In genomic region chr11:69317401-69318092, GRCh38 we compare ENCODE assay signal across 24 cellular contexts. TPM values are rescaled to one million over a fixed set of nuclear protein-coding genes. Genes with fewer than 3 reads are reported as not detected.
DNase-seq lines count a peak whose midpoint lies in the region; ATAC-seq and TF ChIP-seq lines count a peak whose summit lies in the region.
"Had no signal": no experiment of that assay in that cellular context is flagged by ENCODE, and none has a peak within 500 bp of the region (broad histone marks: within the 10 kb centered on the region; RNA-seq: fewer than 3 reads in every experiment).

No MANE protein-coding gene starts in this region.

- peaks cover 30% of the 10 kb centered on the region for H3K36me3 Mint-ChIP-seq in HFFc6 (ENCODE audit: low read depth)
- H3K36me3 Mint-ChIP-seq in activated naive CD8-positive, alpha-beta T cell treated with anti-CD3 and anti-CD28 coated beads for 36 hours: peaks cover 3% of the 10 kb centered on the region
- H3K36me3 Mint-ChIP-seq: memory B cell; stimulated activated effector memory CD8-positive, alpha-beta T cell treated with anti-CD3 and anti-CD28 coated beads, Interleukin-12 subunit alpha, Interleukin-12 subunit beta, amount 100 ng/mL, for 72 hours had no signal

- H3K4me3 ChIP-seq in gastroesophageal sphincter: no peak overlapping the region
- H3K4me3 ChIP-seq: heart left ventricle, psoas muscle, tibial artery had no signal

- no peaks in the 10 kb centered on the region; the same call in 1 of the 2 replicates for H3K4me1 Mint-ChIP-seq in HFFc6 (ENCODE audit: low read depth)
- H3K4me1 Mint-ChIP-seq in activated naive CD8-positive, alpha-beta T cell treated with anti-CD3 and anti-CD28 coated beads for 36 hours: peaks cover 14% of the 10 kb centered on the region
- H3K4me1 Mint-ChIP-seq: memory B cell had no signal

- peak overlapping the region; percentile 49 for H3K4me3 Mint-ChIP-seq in HFFc6
- no peak overlapping the region for H3K4me3 Mint-ChIP-seq in activated naive CD8-positive, alpha-beta T cell treated with anti-CD3 and anti-CD28 coated beads for 36 hours
- H3K4me3 Mint-ChIP-seq: activated CD4-positive, alpha-beta memory T cell treated with anti-CD3 and anti-CD28 coated beads, Interleukin-2, amount 10 ng/mL, durations not matched to agents 7 days and 5 days; B cell; dendritic cell treated with granulocyte-macrophage colony-stimulating factor and Interleukin-4, amounts not matched to agents 40 ng/mL and 50 ng/mL, for 4 days; memory B cell; nephron; stimulated activated effector memory CD8-positive, alpha-beta T cell treated with anti-CD3 and anti-CD28 coated beads, Interleukin-12 subunit alpha, Interleukin-12 subunit beta, amount 100 ng/mL, for 72 hours had no signal

- no peaks in the 10 kb centered on the region; the same call in 1 of the 2 replicates for H3K9me3 Mint-ChIP-seq in HFFc6
- peaks cover 6% of the 10 kb centered on the region for H3K9me3 Mint-ChIP-seq in activated naive CD8-positive, alpha-beta T cell treated with anti-CD3 and anti-CD28 coated beads for 36 hours
- H3K9me3 Mint-ChIP-seq: dendritic cell treated with granulocyte-macrophage colony-stimulating factor and Interleukin-4, amounts not matched to agents 40 ng/mL and 50 ng/mL, for 4 days; stimulated activated effector memory CD8-positive, alpha-beta T cell treated with anti-CD3 and anti-CD28 coated beads, Interleukin-12 subunit alpha, Interleukin-12 subunit beta, amount 100 ng/mL, for 72 hours had no signal

- no peak for TF ChIP-seq POLR2A in gastroesophageal sphincter (IDR thresholded peaks at IDR 0.05)

- no peak overlapping the region for H3K27ac ChIP-seq in gastroesophageal sphincter
- H3K27ac ChIP-seq: psoas muscle, tibial artery had no signal

- ATAC-seq in gastroesophageal sphincter (no peak), HG03095 (IDR thresholded peaks at IDR 0.05; ENCODE audit: unreplicated experiment) (no peak)
- ATAC-seq: psoas muscle; stimulated activated effector memory CD8-positive, alpha-beta T cell treated with anti-CD3 and anti-CD28 coated beads, Interleukin-12 subunit alpha, Interleukin-12 subunit beta, amount 100 ng/mL, for 72 hours had no signal

- H3K27me3 Mint-ChIP-seq in HFFc6 (ENCODE audit: insufficient read depth): peaks cover 2% of the 10 kb centered on the region; the same call in 1 of the 2 replicates
- H3K27me3 Mint-ChIP-seq in activated naive CD8-positive, alpha-beta T cell treated with anti-CD3 and anti-CD28 coated beads for 36 hours: no peaks in the 10 kb centered on the region
- H3K27me3 Mint-ChIP-seq: B cell, memory B cell had no signal

- H3K9me3 ChIP-seq in gastroesophageal sphincter: peaks cover 0 to 10% (median 0%) of the 10 kb centered on the region in 3 donors
- H3K9me3 ChIP-seq: tibial artery had no signal

- H3K27me3 ChIP-seq in gastroesophageal sphincter: peaks cover 5% of the 10 kb centered on the region
- H3K27me3 ChIP-seq: heart left ventricle, tibial artery had no signal

- H3K4me1 ChIP-seq in gastroesophageal sphincter: peaks cover 0 to 7% (median 3%) of the 10 kb centered on the region in 3 donors
- H3K4me1 ChIP-seq: psoas muscle had no signal

- 17 to 32% methylated on average over 1 to 2 of the region's 2 CpGs for WGBS in gastroesophageal sphincter (ENCODE audit: low coverage in 1 of 2), 2 donors

- no peak overlapping the region for H3K27ac Mint-ChIP-seq in HFFc6
- peak overlapping the region; percentile 62 for H3K27ac Mint-ChIP-seq in activated naive CD8-positive, alpha-beta T cell treated with anti-CD3 and anti-CD28 coated beads for 36 hours
- H3K27ac Mint-ChIP-seq: activated CD4-positive, alpha-beta memory T cell treated with anti-CD3 and anti-CD28 coated beads, Interleukin-2, amount 10 ng/mL, durations not matched to agents 7 days and 5 days; B cell; dendritic cell treated with granulocyte-macrophage colony-stimulating factor and Interleukin-4, amounts not matched to agents 40 ng/mL and 50 ng/mL, for 4 days; memory B cell; nephron; stimulated activated effector memory CD8-positive, alpha-beta T cell treated with anti-CD3 and anti-CD28 coated beads, Interleukin-12 subunit alpha, Interleukin-12 subunit beta, amount 100 ng/mL, for 72 hours had no signal

- no peak for TF ChIP-seq CTCF in HFFc6 (IDR thresholded peaks at IDR 0.05)
- no peak for TF ChIP-seq CTCF in gastroesophageal sphincter (IDR thresholded peaks at IDR 0.05)

- DNase-seq in AG08395 (ENCODE audit: low spot score) (peak; percentile 20), HFFc6 (peak; percentile 17), fibroblast of peridontal ligament (ENCODE audit: extremely low read depth) (peak; percentile 66), iPS-NIHi11 (ENCODE audit: low spot score) (no peak)
- no peak for DNase-seq in activated naive CD8-positive, alpha-beta T cell treated with anti-CD3 and anti-CD28 coated beads for 36 hours
- no peak for DNase-seq in effector CD4-positive, alpha-beta T cell
- DNase-seq: activated CD4-positive, alpha-beta memory T cell treated with anti-CD3 and anti-CD28 coated beads, Interleukin-2, amount 10 ng/mL, durations not matched to agents 7 days and 5 days; aorta; Calu3; erythroblast; heart left ventricle; islet precursor cell; NCI-H2029; NCI-H524; psoas muscle had no signal

- no peaks in the 10 kb centered on the region for H3K36me3 ChIP-seq in gastroesophageal sphincter
- H3K36me3 ChIP-seq: heart left ventricle, tibial artery had no signal

- no peak for TF ChIP-seq EP300 in gastroesophageal sphincter (IDR thresholded peaks at IDR 0.05)

RNA-seq across cellular contexts. Expression of gene MYEOV, which starts 23.6 kb away (rescaled TPM):
- total RNA-seq in HFFc6 (2021; fragmentation: NEBNext Ultra II Directional; extraction: Animal tissue kit (Norgen Biotek cat#: 25700)): 10 to 100 TPM; 55.5 to 93.3 (median 79.9) TPM
- total RNA-seq in activated naive CD8-positive, alpha-beta T cell treated with anti-CD3 and anti-CD28 coated beads for 36 hours: not detected
- total RNA-seq in gastroesophageal sphincter: not detected
- total RNA-seq: activated CD4-positive, alpha-beta memory T cell treated with anti-CD3 and anti-CD28 coated beads, Interleukin-2, amount 10 ng/mL, durations not matched to agents 7 days and 5 days; B cell; SK-MEL-5 had no signal

Comparison
In these comparisons a context has a peak if more than half of its experiments do, and no peak if none do; other contexts are left out.
1. DNase-seq: peak in AG08395 (single experiment), HFFc6 (single experiment) and fibroblast of peridontal ligament (single experiment); none in activated naive CD8-positive, alpha-beta T cell treated with anti-CD3 and anti-CD28 coated beads for 36 hours (single experiment), effector CD4-positive, alpha-beta T cell (single experiment) and iPS-NIHi11 (single experiment).
2. RNA of gene MYEOV, which starts 23.6 kb away (total RNA-seq): 55.5 to 93.3 TPM in HFFc6; not detected in activated naive CD8-positive, alpha-beta T cell treated with anti-CD3 and anti-CD28 coated beads for 36 hours and not detected in gastroesophageal sphincter; every median in the first group is over 10 times any median in the second.